In genomic region chr22:43185860-43186261, GRCh38 we compare ENCODE assay signal across 8 cellular contexts. TPM values are rescaled to one million over a fixed set of nuclear protein-coding genes. Genes with fewer than 3 reads are reported as not detected.
DNase-seq lines count a peak whose midpoint lies in the region; ATAC-seq and TF ChIP-seq lines count a peak whose summit lies in the region.

No MANE protein-coding gene starts in this region.

- H3F3A ChIP-seq in SK-N-SH (replicated peaks; ENCODE audit: insufficient read depth): peaks cover 4% of the 10 kb centered on the region

- ATAC-seq in naive thymus-derived CD8-positive, alpha-beta T cell: no peak
- no peak for ATAC-seq in HG02973 (IDR thresholded peaks at IDR 0.05; ENCODE audit: unreplicated experiment)

- TF ChIP-seq POLR2A in esophagus muscularis mucosa (IDR thresholded peaks at IDR 0.05; ENCODE audit: low read depth): no peak

- TF ChIP-seq EP300 in SK-N-SH (IDR thresholded peaks at IDR 0.05; ENCODE audit: borderline replicate concordance in 1 of 2, low read depth in 1 of 2, low read length in 1 of 2) (no peak), esophagus muscularis mucosa (IDR thresholded peaks at IDR 0.05) (no peak)

- peak overlapping the region; percentile 60; the same call in 1 of the 2 replicates for H3K9ac ChIP-seq in SK-N-SH

- H3K27ac Mint-ChIP-seq in naive thymus-derived CD8-positive, alpha-beta T cell: peak overlapping the region in 8 of 10 donors; percentile 3 to 83 (median 64)

- TF ChIP-seq CTCF in AG04450 (IDR thresholded peaks at IDR 0.05; ENCODE audit: low read depth, low read length) (no peak), SK-N-SH (IDR thresholded peaks at IDR 0.05) (no peak), esophagus muscularis mucosa (IDR thresholded peaks at IDR 0.05) (no peak)

- H3K27me3 Mint-ChIP-seq in naive thymus-derived CD8-positive, alpha-beta T cell: no peaks in the 10 kb centered on the region

- no peak overlapping the region for H3K27ac ChIP-seq in AG04450 (ENCODE audit: low read depth, low read length)
- H3K27ac ChIP-seq in SK-N-SH (ENCODE audit: low read depth in 2 of 2, low read length in 1 of 2): peak overlapping the region in 1 of 2 experiments; percentile 43; a peak in 2 of 4 replicates
- H3K27ac ChIP-seq in esophagus muscularis mucosa (replicated peaks in 1 of 4): peak overlapping the region; percentile 85 to 94 (median 87)

- H3K27me3 ChIP-seq in AG04450 (ENCODE audit: control insufficient read depth, insufficient read depth, low read length) (peaks cover 3% of the 10 kb centered on the region), H7 (ENCODE audit: control insufficient read depth, insufficient read depth, low read length) (0 out of 2 replicates have a peak, but pooled peaks cover 3% of the 10 kb centered on the region), SK-N-SH (ENCODE audit: insufficient read depth) (no peaks in the 10 kb centered on the region), esophagus muscularis mucosa (no peaks in the 10 kb centered on the region)

- intact Hi-C loops in esophagus muscularis mucosa (cut with DNase I): no loop called here

- peaks cover 0 to 1% (median 0%) of the 10 kb centered on the region in 9 donors for H3K9me3 Mint-ChIP-seq in naive thymus-derived CD8-positive, alpha-beta T cell

- H3K9me2 ChIP-seq in SK-N-SH: no peaks in the 10 kb centered on the region

- no peaks in the 10 kb centered on the region; the same call in 1 of the 2 replicates for H3K9me3 ChIP-seq in AG04450 (ENCODE audit: control insufficient read depth, insufficient read depth, low read length)
- H3K9me3 ChIP-seq in SK-N-SH: no peaks in the 10 kb centered on the region
- H3K9me3 ChIP-seq in esophagus muscularis mucosa: no peaks in the 10 kb centered on the region

- no peak for TF ChIP-seq RAD21 in SK-N-SH (IDR thresholded peaks at IDR 0.05; ENCODE audit: low read length)

- POLR2A ChIA-PET in AG04450 (lab: Yijun Ruan, JAX): no interaction called here
- POLR2A ChIA-PET in SK-N-SH (lab: Yijun Ruan, JAX): no interaction called here
- POLR2A ChIA-PET in naive thymus-derived CD8-positive, alpha-beta T cell (lab: Charles Lee): interaction anchor here (1.0 to 2.8 kb wide), 3 partner anchors 35 to 171 kb away, joined by 3 to 33 read pairs (median 17); partner anchors contain the start of genes MCAT, PACSIN2 and TSPO

- peak overlapping the region; percentile 80; the same call in 1 of the 2 replicates for H3K4me2 ChIP-seq in SK-N-SH

- peaks cover 2% of the 10 kb centered on the region; the same call in 1 of the 2 replicates for H3K79me2 ChIP-seq in SK-N-SH (ENCODE audit: insufficient read depth)

- CTCF ChIA-PET in AG04450 (lab: Charles Lee) (interaction anchor here (0.6 kb wide), 2 partner anchors 10 to 1602 kb away, joined by 3 to 9 read pairs; no protein-coding TSS in a partner anchor), SK-N-SH (lab: Yijun Ruan, JAX) (interaction anchor here (1.3 kb wide), 1 partner anchor 160 kb away, joined by 3 read pairs; no protein-coding TSS in a partner anchor)

- H4K20me1 ChIP-seq in SK-N-SH (ENCODE audit: insufficient read depth): no peaks in the 10 kb centered on the region

- H3K36me3 ChIP-seq in H7 (replicated peaks; ENCODE audit: control insufficient read depth, insufficient read depth, low read length) (peaks cover 7% of the 10 kb centered on the region), SK-N-SH (replicated peaks in 1 of 2; ENCODE audit: control insufficient read depth in 1 of 2, insufficient read depth in 2 of 2, low read length in 1 of 2) (peaks cover 0 to 2% of the 10 kb centered on the region in 2 experiments), esophagus muscularis mucosa (peaks cover 0 to 20% (median 10%) of the 10 kb centered on the region in 4 donors)

- peak overlapping the region; percentile 74 for H3K4me3 ChIP-seq in AG04450 (ENCODE audit: low read depth, low read length)
- H3K4me3 ChIP-seq in H7 (ENCODE audit: insufficient read depth, low read depth, low read length): peak overlapping the region; percentile 73
- peak overlapping the region; percentile 58 to 64 for H3K4me3 ChIP-seq in SK-N-SH (ENCODE audit: low read depth in 2 of 2, low read length in 1 of 2)
- peak overlapping the region; percentile 81 to 90 (median 83) for H3K4me3 ChIP-seq in esophagus muscularis mucosa

- DNase-seq in AG04450 (ENCODE audit: low read depth, low spot score) (no peak), H7 (peak; percentile 82), SK-N-SH (peak; percentile 58), esophagus muscularis mucosa (ENCODE audit: extremely low spot score) (no peak), epidermal melanocyte (ENCODE audit: insufficient read length, low spot score) (no peak)
- DNase-seq in naive thymus-derived CD8-positive, alpha-beta T cell: peak in 1 of 10 donors; percentile 65
- DNase-seq in activated CD8-positive, alpha-beta memory T cell treated with anti-CD3 and anti-CD28 coated beads for 24 hours: no peak

- H2AFZ ChIP-seq in SK-N-SH (ENCODE audit: low read depth): no peak overlapping the region

- peaks cover 15 to 32% (median 23%) of the 10 kb centered on the region in 4 donors for H3K4me1 Mint-ChIP-seq in naive thymus-derived CD8-positive, alpha-beta T cell

- peaks cover 0 to 10% of the 10 kb centered on the region in 2 experiments; a peak in 1 of 4 replicates for H3K4me1 ChIP-seq in SK-N-SH (ENCODE audit: control insufficient read depth in 1 of 2, insufficient read depth in 2 of 2, low read depth in 1 of 2, low read length in 1 of 2)
- peaks cover 16 to 37% (median 25%) of the 10 kb centered on the region in 4 donors for H3K4me1 ChIP-seq in esophagus muscularis mucosa

- H3K36me3 Mint-ChIP-seq in naive thymus-derived CD8-positive, alpha-beta T cell: peaks cover 0 to 4% (median 2%) of the 10 kb centered on the region in 3 donors

- H3K4me3 Mint-ChIP-seq in naive thymus-derived CD8-positive, alpha-beta T cell: peak overlapping the region; percentile 58 to 84 (median 71)

- WGBS in SK-N-SH (ENCODE audit: low lambda C conversion rate): no CpG with 5 or more reads among the region's 12 CpGs
- WGBS in esophagus muscularis mucosa: 19% methylated on average over 12 of the region's 12 CpGs

TF ChIP-seq in SK-N-SH, 30 proteins besides CTCF, POLR2A, EP300 and RAD21:
- TF ChIP-seq MXI1 (IDR thresholded peaks at IDR 0.05; ENCODE audit: low read depth, low read length): 0 out of 2 replicates have a peak, but pooled peaks have one; percentile 11
- no peak for TF ChIP-seq USF1 (IDR thresholded peaks at IDR 0.05; ENCODE audit: borderline replicate concordance, low read depth)
- TF ChIP-seq POLR2AphosphoS5 (IDR thresholded peaks at IDR 0.05; ENCODE audit: low read depth, low read length): no peak
- TF ChIP-seq USF2 (IDR thresholded peaks at IDR 0.05; ENCODE audit: borderline replicate concordance, low read depth, low read length): no peak

RNA-seq across cellular contexts. Expression of gene TTLL12, which starts 1.1 kb away (rescaled TPM):
- polyA plus RNA-seq in AG04450 (2011; rRNA removed): 5.7 and 9.0 TPM in 2 replicates
- polyA minus RNA-seq in AG04450 (2011; rRNA and poly(A)+ RNA removed): 6.1 and 10.0 TPM in 2 replicates
- 90.5 and 100 TPM in 2 replicates for total RNA-seq in H7 (2014; rRNA removed; shearing (Covaris generic))
- 9.3 and 11.5 TPM in 2 replicates for polyA plus RNA-seq in SK-N-SH (2012; rRNA removed)
- 5.2 and 8.1 TPM in 2 replicates for polyA plus RNA-seq in SK-N-SH (2012; cell fraction: cytosol; rRNA removed)
- 10.9 and 13.7 TPM in 2 replicates for polyA plus RNA-seq in SK-N-SH (2012; cell fraction: nucleus; rRNA removed)
- 10 to 100 TPM; 19.9 to 32.8 (median 28.0) TPM for total RNA-seq in esophagus muscularis mucosa
- total RNA-seq in naive thymus-derived CD8-positive, alpha-beta T cell: 10 to 100 TPM; 26.0 to 26.9 TPM
- polyA plus RNA-seq in naive thymus-derived CD8-positive, alpha-beta T cell: 10 to 100 TPM; 16.2 to 31.4 (median 25.3) TPM

RNA-seq across cellular contexts. Expression of gene TSPO, which starts 34.5 kb away (rescaled TPM):
- polyA plus RNA-seq in AG04450 (2011; rRNA removed): 107 and 146 TPM in 2 replicates
- polyA minus RNA-seq in AG04450 (2011; rRNA and poly(A)+ RNA removed): 17.3 and 23.5 TPM in 2 replicates
- total RNA-seq in H7 (2014; rRNA removed; shearing (Covaris generic)): 39.4 and 45.1 TPM in 2 replicates
- 156 and 158 TPM in 2 replicates for polyA plus RNA-seq in SK-N-SH (2012; rRNA removed)
- 69.0 and 103 TPM in 2 replicates for polyA plus RNA-seq in SK-N-SH (2012; cell fraction: cytosol; rRNA removed)
- 73.0 and 98.4 TPM in 2 replicates for polyA plus RNA-seq in SK-N-SH (2012; cell fraction: nucleus; rRNA removed)
- total RNA-seq in esophagus muscularis mucosa: 100 to 1,000 TPM; 172 to 191 (median 182) TPM
- 10 to 100 TPM; 64.0 to 69.0 TPM for total RNA-seq in naive thymus-derived CD8-positive, alpha-beta T cell
- polyA plus RNA-seq in naive thymus-derived CD8-positive, alpha-beta T cell: 100 to 1,000 TPM; 284 to 305 (median 304) TPM

RNA-seq across cellular contexts. Expression of gene MCAT, which starts 42.7 kb away (rescaled TPM):
- polyA plus RNA-seq in AG04450 (2011; rRNA removed): 10.5 and 12.0 TPM in 2 replicates
- polyA minus RNA-seq in AG04450 (2011; rRNA and poly(A)+ RNA removed): 5.6 and 8.1 TPM in 2 replicates
- 27.8 and 29.0 TPM in 2 replicates for total RNA-seq in H7 (2014; rRNA removed; shearing (Covaris generic))
- 12.0 and 13.1 TPM in 2 replicates for polyA plus RNA-seq in SK-N-SH (2012; rRNA removed)
- polyA plus RNA-seq in SK-N-SH (2012; cell fraction: cytosol; rRNA removed): 7.7 and 10.5 TPM in 2 replicates
- polyA plus RNA-seq in SK-N-SH (2012; cell fraction: nucleus; rRNA removed): 8.9 and 13.2 TPM in 2 replicates
- 10 to 100 TPM; 15.8 to 32.1 (median 22.7) TPM for total RNA-seq in esophagus muscularis mucosa
- 10 to 100 TPM in 1 of 2 experiments, 1 to 10 TPM in 1; 9.2 to 10.1 TPM for total RNA-seq in naive thymus-derived CD8-positive, alpha-beta T cell
- polyA plus RNA-seq in naive thymus-derived CD8-positive, alpha-beta T cell: 10 to 100 TPM; 10.8 to 11.3 (median 10.8) TPM

Comparison
In these comparisons a context has a peak if more than half of its experiments do, and no peak if none do; other contexts are left out.
1. DNase-seq: peak in H7 (single experiment) and SK-N-SH (single experiment); none in AG04450 (single experiment), esophagus muscularis mucosa (single experiment), epidermal melanocyte (single experiment) and activated CD8-positive, alpha-beta memory T cell treated with anti-CD3 and anti-CD28 coated beads for 24 hours (single experiment).
2. Peak in every context shown above with its lines, with median percentiles within 50 percentile points of each other: H3K4me3 ChIP-seq.